In genomic region chr14:24216345-24216699, GRCh38 we compare ENCODE assay signal across 10 cellular contexts. TPM values are rescaled to one million over a fixed set of nuclear protein-coding genes. Genes with fewer than 3 reads are reported as not detected.
DNase-seq lines count a peak whose midpoint lies in the region; ATAC-seq lines count a peak whose summit lies in the region.
"Had no signal": no experiment of that assay in that cellular context is flagged by ENCODE, and none has a peak within 500 bp of the region (broad histone marks: within the 10 kb centered on the region; RNA-seq: fewer than 3 reads in every experiment).

No MANE protein-coding gene starts in this region.

- peaks cover 29% of the 10 kb centered on the region for H3K36me3 Mint-ChIP-seq in activated CD4-positive, alpha-beta T cell treated with anti-CD3 and anti-CD28 coated beads for 36 hours (ENCODE audit: low read depth)
- H3K36me3 Mint-ChIP-seq in activated CD4-positive, alpha-beta memory T cell treated with anti-CD3 and anti-CD28 coated beads for 36 hours = peaks cover 18% of the 10 kb centered on the region

- ATAC-seq in activated CD4-positive, alpha-beta T cell treated with anti-CD3 and anti-CD28 coated beads for 36 hours = no peak
- no peak for ATAC-seq in GM19023 (IDR thresholded peaks at IDR 0.05; ENCODE audit: unreplicated experiment)

- H3K4me1 ChIP-seq in iPS-18a (ENCODE audit: control insufficient read depth, low read depth, low read length) (peaks cover 5% of the 10 kb centered on the region), subcutaneous abdominal adipose tissue (ENCODE audit: control insufficient read depth in 5 of 5, insufficient read depth in 5 of 5, low read length in 5 of 5) (peaks cover 0 to 34% (median 24%) of the 10 kb centered on the region in 5 donors)

- H3K27ac ChIP-seq in iPS-18a (ENCODE audit: low read length) = no peak overlapping the region
- H3K27ac ChIP-seq in subcutaneous abdominal adipose tissue (ENCODE audit: low read depth, low read length) = peak overlapping the region; percentile 80

- intact Hi-C loops in activated CD4-positive, alpha-beta T cell treated with anti-CD3 and anti-CD28 coated beads for 36 hours (cut with DNase I, micrococcal nuclease) = loop anchor here (1.0 to 5.0 kb wide), 5 partner anchors 81 to 226 kb away; partner anchors contain the start of genes CBLN3 (in 1 of the 2), KHNYN (in 1 of the 2) and SDR39U1 (in 1 of the 2)
- intact Hi-C loops in activated CD4-positive, alpha-beta memory T cell treated with anti-CD3 and anti-CD28 coated beads for 36 hours (cut with micrococcal nuclease) = loop anchor here (1.0 kb wide), 1 partner anchor 81 kb away; no protein-coding TSS in a partner anchor

- H3K9ac ChIP-seq in iPS-18a (ENCODE audit: low read length) (no peak overlapping the region), subcutaneous abdominal adipose tissue (ENCODE audit: low read length in 5 of 5) (peak overlapping the region in 1 of 5 donors; percentile 35)

- H3K4me3 ChIP-seq in iPS-18a (ENCODE audit: low read length) = peak overlapping the region; percentile 79
- H3K4me3 ChIP-seq in subcutaneous abdominal adipose tissue (ENCODE audit: low read depth in 1 of 5, low read length in 5 of 5) = peak overlapping the region in 4 of 5 donors; percentile 77 to 99 (median 86)

- H3K27me3 ChIP-seq in iPS-18a (ENCODE audit: control insufficient read depth, insufficient read depth, low read length) (no peaks in the 10 kb centered on the region), subcutaneous abdominal adipose tissue (ENCODE audit: control insufficient read depth in 5 of 5, insufficient read depth in 4 of 5, low read length in 5 of 5) (no peaks in the 10 kb centered on the region)

- H3K36me3 ChIP-seq in iPS-18a (ENCODE audit: control insufficient read depth, low read depth, low read length) (peaks cover 10% of the 10 kb centered on the region), subcutaneous abdominal adipose tissue (ENCODE audit: control insufficient read depth in 5 of 5, insufficient read depth in 5 of 5, low read length in 5 of 5) (peaks cover 4 to 16% (median 7%) of the 10 kb centered on the region in 5 donors)

- peak overlapping the region; percentile 92 for H3K4me3 Mint-ChIP-seq in activated CD4-positive, alpha-beta T cell treated with anti-CD3 and anti-CD28 coated beads for 36 hours
- H3K4me3 Mint-ChIP-seq in activated CD4-positive, alpha-beta memory T cell treated with anti-CD3 and anti-CD28 coated beads for 36 hours = peak overlapping the region; percentile 84

- CTCF ChIA-PET in activated CD4-positive, alpha-beta T cell treated with anti-CD3 and anti-CD28 coated beads for 36 hours (lab: Charles Lee) = interaction anchor here (0.6 to 3.8 kb wide), 21 partner anchors 9 to 220 kb away, joined by 3 to 44 read pairs (median 6); partner anchors contain the start of genes CBLN3, CIDEB, DHRS1 and KHNYN
- CTCF ChIA-PET in activated CD4-positive, alpha-beta memory T cell treated with anti-CD3 and anti-CD28 coated beads for 36 hours (lab: Charles Lee) = interaction anchor here (0.9 to 4.6 kb wide), 18 partner anchors 8 to 220 kb away, joined by 3 to 39 read pairs (median 6); partner anchors contain the start of genes CIDEB, DHRS1, IRF9 and LTB4R

- H3K4me1 Mint-ChIP-seq in activated CD4-positive, alpha-beta T cell treated with anti-CD3 and anti-CD28 coated beads for 36 hours = peaks cover 41% of the 10 kb centered on the region
- peaks cover 41% of the 10 kb centered on the region for H3K4me1 Mint-ChIP-seq in activated CD4-positive, alpha-beta memory T cell treated with anti-CD3 and anti-CD28 coated beads for 36 hours (ENCODE audit: low read depth)

- H3K27ac Mint-ChIP-seq in activated CD4-positive, alpha-beta T cell treated with anti-CD3 and anti-CD28 coated beads for 36 hours = peak overlapping the region; percentile 95
- peak overlapping the region; percentile 94 for H3K27ac Mint-ChIP-seq in activated CD4-positive, alpha-beta memory T cell treated with anti-CD3 and anti-CD28 coated beads for 36 hours

- no peaks in the 10 kb centered on the region for H3K27me3 Mint-ChIP-seq in activated CD4-positive, alpha-beta T cell treated with anti-CD3 and anti-CD28 coated beads for 36 hours
- H3K27me3 Mint-ChIP-seq in activated CD4-positive, alpha-beta memory T cell treated with anti-CD3 and anti-CD28 coated beads for 36 hours = no peaks in the 10 kb centered on the region

- POLR2A ChIA-PET in activated CD4-positive, alpha-beta T cell treated with anti-CD3 and anti-CD28 coated beads for 36 hours (lab: Charles Lee) = interaction anchor here (0.5 to 1.2 kb wide), 3 partner anchors 26 to 107 kb away, joined by 3 to 6 read pairs (median 3); partner anchors contain the start of genes IRF9 and TINF2
- POLR2A ChIA-PET in activated CD4-positive, alpha-beta memory T cell treated with anti-CD3 and anti-CD28 coated beads for 36 hours (lab: Charles Lee) = interaction anchor here (0.6 to 2.6 kb wide), 12 partner anchors 8 to 94 kb away, joined by 3 to 20 read pairs (median 4); partner anchors contain the start of genes DHRS1, GMPR2, IRF9 and LTB4R2

- DNase-seq in activated CD4-positive, alpha-beta T cell treated with anti-CD3 and anti-CD28 coated beads for 36 hours = no peak
- DNase-seq in activated CD4-positive, alpha-beta T cell treated with anti-CD3 and anti-CD28 coated beads for 48 hours = no peak
- DNase-seq in activated CD4-positive, alpha-beta memory T cell treated with anti-CD3 and anti-CD28 coated beads for 36 hours = no peak
- DNase-seq in KG1 (lab: John Stamatoyannopoulos, UW) = no peak
- DNase-seq in NCI-H774 (lab: John Stamatoyannopoulos, UW) = no peak

- no peaks in the 10 kb centered on the region for H3K9me3 Mint-ChIP-seq in activated CD4-positive, alpha-beta T cell treated with anti-CD3 and anti-CD28 coated beads for 36 hours (ENCODE audit: low read depth)
- H3K9me3 Mint-ChIP-seq in activated CD4-positive, alpha-beta memory T cell treated with anti-CD3 and anti-CD28 coated beads for 36 hours = no peaks in the 10 kb centered on the region

- H3K9me3 ChIP-seq in iPS-18a (ENCODE audit: control insufficient read depth, low read depth, low read length) = no peaks in the 10 kb centered on the region
- no peaks in the 10 kb centered on the region for H3K9me3 ChIP-seq in subcutaneous abdominal adipose tissue (ENCODE audit: control insufficient read depth in 5 of 5, low read length in 5 of 5)

RNA-seq across cellular contexts. Expression of gene MDP1, which starts 0.5 kb away (rescaled TPM):
- total RNA-seq in activated CD4-positive, alpha-beta T cell treated with anti-CD3 and anti-CD28 coated beads for 36 hours = 10 to 100 TPM in 1 of 2 experiments, 1 to 10 TPM in 1; 4.5 to 11.7 TPM
- total RNA-seq in activated CD4-positive, alpha-beta memory T cell treated with anti-CD3 and anti-CD28 coated beads for 36 hours = 10 to 100 TPM; 14.2 to 15.8 TPM

RNA-seq across cellular contexts. Expression of gene CHMP4A, which starts 3.0 kb away (rescaled TPM):
- 10 to 100 TPM; 48.8 to 73.0 TPM for total RNA-seq in activated CD4-positive, alpha-beta T cell treated with anti-CD3 and anti-CD28 coated beads for 36 hours
- 10 to 100 TPM; 79.0 to 84.6 TPM for total RNA-seq in activated CD4-positive, alpha-beta memory T cell treated with anti-CD3 and anti-CD28 coated beads for 36 hours

RNA-seq across cellular contexts. Expression of gene TSSK4, which starts 10.8 kb away (rescaled TPM):
- total RNA-seq in activated CD4-positive, alpha-beta T cell treated with anti-CD3 and anti-CD28 coated beads for 36 hours = under 1 TPM; 0.14 to 0.30 TPM
- total RNA-seq in activated CD4-positive, alpha-beta memory T cell treated with anti-CD3 and anti-CD28 coated beads for 36 hours = under 1 TPM in 1 of 2 experiments, not detected in 1; 0.50 TPM
- total RNA-seq: H4, posterior vena cava had no signal

RNA-seq across cellular contexts. Expression of gene NEDD8, which starts 15.8 kb away (rescaled TPM):
- total RNA-seq in activated CD4-positive, alpha-beta T cell treated with anti-CD3 and anti-CD28 coated beads for 36 hours = 100 to 1,000 TPM; 187 to 217 TPM
- total RNA-seq in activated CD4-positive, alpha-beta memory T cell treated with anti-CD3 and anti-CD28 coated beads for 36 hours = 100 to 1,000 TPM; 202 to 213 TPM

RNA-seq across cellular contexts. Expression of gene GMPR2, which starts 16.4 kb away (rescaled TPM):
- 10 to 100 TPM; 56.7 to 59.6 TPM for total RNA-seq in activated CD4-positive, alpha-beta T cell treated with anti-CD3 and anti-CD28 coated beads for 36 hours
- 10 to 100 TPM; 56.9 to 64.6 TPM for total RNA-seq in activated CD4-positive, alpha-beta memory T cell treated with anti-CD3 and anti-CD28 coated beads for 36 hours
